Comparison of ENCODE assay signal across 9 cellular contexts in the genomic region with DNA sequence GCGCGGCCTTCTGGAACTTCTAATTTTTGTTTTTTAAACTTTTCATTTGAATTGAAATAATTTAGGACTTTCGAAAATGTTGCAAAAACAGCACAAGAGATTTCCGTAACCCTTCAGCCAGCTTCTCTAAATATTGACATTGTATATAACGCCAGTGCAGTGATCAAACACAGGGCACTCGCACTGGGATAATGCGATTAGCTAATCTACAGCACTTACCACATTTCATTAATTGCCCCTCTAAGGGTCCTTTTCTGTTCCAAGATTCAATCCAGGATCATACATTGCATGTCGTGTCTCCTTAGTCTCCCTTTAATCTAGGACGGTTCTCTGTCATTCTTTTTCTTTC. TPM values are rescaled to one million over a fixed set of nuclear protein-coding genes. Genes with fewer than 3 reads are reported as not detected.
A peak's percentile ranks its signal among the peaks of the same experiment; 100 is the strongest.
DNase-seq lines count a peak whose midpoint lies in the region; ATAC-seq, FAIRE-seq and TF ChIP-seq lines count a peak whose summit lies in the region.
"Had no signal": no experiment of that assay in that cellular context is flagged by ENCODE, and none has a peak within 500 bp of the region (broad histone marks: within the 10 kb centered on the region; RNA-seq: fewer than 3 reads in every experiment).

No MANE protein-coding gene starts in this region.

- H3K36me3 Mint-ChIP-seq in CD4-positive, alpha-beta memory T cell, result peaks cover 0 to 6% of the 10 kb centered on the region in 2 donors
- H3K36me3 Mint-ChIP-seq in natural killer cell, result no peaks in the 10 kb centered on the region

- H3K4me3 ChIP-seq in CD4-positive, alpha-beta memory T cell (ENCODE audit: low read length in 2 of 2), result peak overlapping the region in 1 of 2 donors; percentile 36
- peak overlapping the region; percentile 80 for H3K4me3 ChIP-seq in colonic mucosa
- peak overlapping the region in 1 of 2 donors; percentile 77 for H3K4me3 ChIP-seq in small intestine (ENCODE audit: low read depth in 1 of 2, low read length in 2 of 2)

- DNase-seq in CD4-positive, alpha-beta memory T cell, result no peak
- DNase-seq in HuH-7 (ENCODE audit: low spot score) (peak; percentile 36), colonic mucosa (no peak), natural killer cell (no peak), GM20000 (ENCODE audit: low spot score) (no peak), small intestine (no peak)
- no peak for DNase-seq in stimulated activated CD4-positive, alpha-beta T cell treated with anti-CD3 and anti-CD28 coated beads, Interleukin-12 subunit alpha, Interleukin-12 subunit beta, amount 100 ng/mL, for 4 hours

- CTCF ChIA-PET in CD4-positive, alpha-beta memory T cell (lab: Charles Lee; ENCODE audit: partially characterized antibody), result no interaction called here

- peaks cover 17 to 31% of the 10 kb centered on the region in 2 donors for H3K27me3 Mint-ChIP-seq in CD4-positive, alpha-beta memory T cell
- peaks cover 0 to 3% of the 10 kb centered on the region in 2 donors for H3K27me3 Mint-ChIP-seq in natural killer cell (ENCODE audit: low read depth in 2 of 2)

- ATAC-seq in natural killer cell (peak in 2 of 3 donors; percentile 9 to 10), esophagus mucosa (no peak)

- POLR2A ChIA-PET in CD4-positive, alpha-beta memory T cell (lab: Charles Lee; ENCODE audit: partially characterized antibody), result no interaction called here

- no peak overlapping the region for H3K27ac ChIP-seq in CD4-positive, alpha-beta memory T cell (ENCODE audit: low read depth, low read length)
- H3K27ac ChIP-seq in colonic mucosa (peak overlapping the region; percentile 77), small intestine (ENCODE audit: low read depth in 1 of 2, low read length in 1 of 2) (peak overlapping the region in 1 of 2 donors; percentile 95)

- H3K4me1 Mint-ChIP-seq in CD4-positive, alpha-beta memory T cell, result peaks cover 10 to 31% (median 17%) of the 10 kb centered on the region in 4 donors
- H3K4me1 Mint-ChIP-seq in natural killer cell, result peaks cover 18 to 27% of the 10 kb centered on the region in 2 donors

- WGBS in small intestine, 3 donors, result 4 to 16% (median 15%) methylated on average over 9 of the region's 9 CpGs

- H3K9ac ChIP-seq in colonic mucosa (ENCODE audit: low read depth in 2 of 2, low read length in 2 of 2), result peak overlapping the region; percentile 32 to 82

- H3K27me3 ChIP-seq in CD4-positive, alpha-beta memory T cell (ENCODE audit: insufficient read depth, low read length), result no peaks in the 10 kb centered on the region
- H3K27me3 ChIP-seq in colonic mucosa (no peaks in the 10 kb centered on the region), small intestine (ENCODE audit: control insufficient read depth in 2 of 2, insufficient read depth in 2 of 2, low read length in 2 of 2) (no peaks in the 10 kb centered on the region)

- no peak for FAIRE-seq in small intestine (lab: Jason Lieb, UNC)
- FAIRE-seq: endometrium had no signal

- H3K9me3 ChIP-seq in CD4-positive, alpha-beta memory T cell (ENCODE audit: control insufficient read depth in 1 of 2, low read length in 2 of 2), result no peaks in the 10 kb centered on the region
- no peaks in the 10 kb centered on the region for H3K9me3 ChIP-seq in colonic mucosa
- no peaks in the 10 kb centered on the region for H3K9me3 ChIP-seq in small intestine (ENCODE audit: control insufficient read depth, low read depth)

- H3K36me3 ChIP-seq in CD4-positive, alpha-beta memory T cell (ENCODE audit: insufficient read depth, low read length), result no peaks in the 10 kb centered on the region
- no peaks in the 10 kb centered on the region for H3K36me3 ChIP-seq in colonic mucosa
- no peaks in the 10 kb centered on the region for H3K36me3 ChIP-seq in small intestine (ENCODE audit: control insufficient read depth in 2 of 2, insufficient read depth in 2 of 2, low read length in 2 of 2)

- H3K9me3 Mint-ChIP-seq in CD4-positive, alpha-beta memory T cell, result peaks cover 0 to 2% (median 0%) of the 10 kb centered on the region in 8 donors
- H3K9me3 Mint-ChIP-seq in natural killer cell, result no peaks in the 10 kb centered on the region

- no peak overlapping the region for H3K27ac Mint-ChIP-seq in CD4-positive, alpha-beta memory T cell
- H3K27ac Mint-ChIP-seq in natural killer cell, result peak overlapping the region in 1 of 2 donors; percentile 81

- H3K4me3 Mint-ChIP-seq in CD4-positive, alpha-beta memory T cell, result peak overlapping the region; percentile 23 to 87 (median 76)
- H3K4me3 Mint-ChIP-seq in natural killer cell, result peak overlapping the region; percentile 88

- no peak for TF ChIP-seq CTCF in colonic mucosa (IDR thresholded peaks at IDR 0.05)
- TF ChIP-seq CTCF in natural killer cell (IDR thresholded peaks at IDR 0.05), result no peak
- TF ChIP-seq CTCF in GM20000 (IDR thresholded peaks at IDR 0.05; ENCODE audit: extremely low read depth, missing control alignments), result no peak

- peaks cover 16% of the 10 kb centered on the region for H3K4me1 ChIP-seq in CD4-positive, alpha-beta memory T cell (ENCODE audit: insufficient read depth, low read length)
- no peaks in the 10 kb centered on the region for H3K4me1 ChIP-seq in colonic mucosa
- peaks cover 7 to 8% of the 10 kb centered on the region in 2 donors for H3K4me1 ChIP-seq in small intestine (ENCODE audit: control insufficient read depth in 2 of 2, insufficient read depth in 1 of 2, low read depth in 1 of 2, low read length in 1 of 2)

- intact Hi-C loops in CD4-positive, alpha-beta memory T cell (cut with micrococcal nuclease), result no loop called here
- intact Hi-C loops in colonic mucosa (cut with DNase I) (no loop called here), natural killer cell (cut with micrococcal nuclease) (no loop called here)

RNA-seq across cellular contexts. Expression of gene CD302, which starts 0.3 kb away (rescaled TPM):
- 1 to 10 TPM in 1 of 2 experiments, under 1 TPM in 1; 0.81 to 1.0 TPM for total RNA-seq in CD4-positive, alpha-beta memory T cell
- under 1 TPM; 0.12 to 0.33 TPM for polyA plus RNA-seq in CD4-positive, alpha-beta memory T cell
- total RNA-seq in colonic mucosa, result 10 to 100 TPM in 1 of 2 donors, 1 to 10 TPM in 1; 8.5 to 15.1 TPM
- 1 to 10 TPM; 2.0 to 5.2 (median 5.1) TPM for total RNA-seq in natural killer cell
- 10 to 100 TPM; 12.1 to 31.5 (median 14.9) TPM for polyA plus RNA-seq in small intestine
- 1.6 TPM for total RNA-seq in esophagus mucosa
